Comparison of ENCODE assay signal across 25 cellular contexts in the genomic region with DNA sequence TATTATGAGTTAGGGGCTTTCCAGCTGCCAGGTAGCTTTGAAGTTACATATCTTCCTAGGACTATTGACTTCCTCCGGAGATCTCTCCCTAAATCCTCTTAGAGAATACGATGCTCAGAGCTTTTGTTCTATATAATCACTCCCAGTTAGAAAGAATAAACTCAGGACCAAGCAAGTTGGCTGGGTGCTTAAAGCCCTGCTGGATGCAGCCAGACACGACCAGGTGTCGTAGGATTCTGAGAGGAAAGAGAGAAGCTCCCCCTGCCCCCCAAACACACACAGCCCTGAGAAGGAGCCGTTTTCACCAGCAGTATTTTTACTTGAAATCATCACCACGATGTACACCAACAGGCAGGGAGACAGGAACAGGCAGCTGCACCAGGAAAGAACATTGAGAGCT.
DNase-seq lines count a peak whose midpoint lies in the region; ATAC-seq and TF ChIP-seq lines count a peak whose summit lies in the region.
"Had no signal": no experiment of that assay in that cellular context is flagged by ENCODE, and none has a peak within 500 bp of the region (broad histone marks: within the 10 kb centered on the region; RNA-seq: fewer than 3 reads in every experiment).

No MANE protein-coding gene starts in this region.

- WGBS in gastroesophageal sphincter (ENCODE audit: low coverage in 1 of 2), 2 donors = 13 to 41% methylated on average over 1 to 6 of the region's 6 CpGs

- H3K36me3 ChIP-seq in HUES48 (ENCODE audit: control insufficient read depth, insufficient read depth, low read length) = no peaks in the 10 kb centered on the region
- no peaks in the 10 kb centered on the region for H3K36me3 ChIP-seq in WERI-Rb-1
- no peaks in the 10 kb centered on the region for H3K36me3 ChIP-seq in neural progenitor cell
- no peaks in the 10 kb centered on the region for H3K36me3 ChIP-seq in gastroesophageal sphincter
- H3K36me3 ChIP-seq: BLaER1 treated with 17β-estradiol and CSF1 and Interleukin-3, amounts not matched to agents 10 nM and 100 nM had no signal

- 0 out of 2 replicates have a peak overlapping the region, but pooled peaks have one; percentile 22 for H3K4me3 ChIP-seq in HUES48 (ENCODE audit: low read depth, low read length)
- H3K4me3 ChIP-seq in WERI-Rb-1 (ENCODE audit: low read depth, low read length) = no peak overlapping the region
- H3K4me3 ChIP-seq in neural progenitor cell = peak overlapping the region; percentile 14
- no peak overlapping the region for H3K4me3 ChIP-seq in gastroesophageal sphincter
- H3K4me3 ChIP-seq: BLaER1 treated with 17β-estradiol and CSF1 and Interleukin-3, amounts not matched to agents 10 nM and 100 nM had no signal

- peaks cover 14% of the 10 kb centered on the region for H3F3A ChIP-seq in neural progenitor cell (ENCODE audit: low read depth)

- no peak overlapping the region for H3K27ac Mint-ChIP-seq in neural progenitor cell
- H3K27ac Mint-ChIP-seq: CD8-positive, alpha-beta T cell had no signal

- ATAC-seq in left lobe of liver = no peak
- no peak for ATAC-seq in gastroesophageal sphincter
- ATAC-seq: CD8-positive, alpha-beta T cell had no signal

- H3K4me1 ChIP-seq in HUES48 (ENCODE audit: control insufficient read depth, insufficient read depth, low read length) (peaks cover 19% of the 10 kb centered on the region), neural progenitor cell (peaks cover 33% of the 10 kb centered on the region), gastroesophageal sphincter (no peaks in the 10 kb centered on the region)

- TF ChIP-seq POLR2A in gastroesophageal sphincter (IDR thresholded peaks at IDR 0.05) = no peak

- no peaks in the 10 kb centered on the region for H4K20me1 ChIP-seq in neural progenitor cell (ENCODE audit: low read depth)
- H4K20me1 ChIP-seq: BLaER1 treated with 17β-estradiol and CSF1 and Interleukin-3, amounts not matched to agents 10 nM and 100 nM had no signal

- no peak for TF ChIP-seq EP300 in gastroesophageal sphincter (IDR thresholded peaks at IDR 0.05)

- H3K36me3 Mint-ChIP-seq in neural progenitor cell = no peaks in the 10 kb centered on the region
- H3K36me3 Mint-ChIP-seq: CD8-positive, alpha-beta T cell had no signal

- H3K79me2 ChIP-seq in neural progenitor cell (ENCODE audit: low read depth) = no peaks in the 10 kb centered on the region

- peak overlapping the region; percentile 30 for H3K4me3 Mint-ChIP-seq in neural progenitor cell
- H3K4me3 Mint-ChIP-seq: CD8-positive, alpha-beta T cell had no signal

- H3K27me3 Mint-ChIP-seq in neural progenitor cell (ENCODE audit: insufficient read depth, low read depth) = peaks cover 2% of the 10 kb centered on the region

- peaks cover 13% of the 10 kb centered on the region for H3K9me3 Mint-ChIP-seq in neural progenitor cell
- H3K9me3 Mint-ChIP-seq: CD8-positive, alpha-beta T cell had no signal

- H3K9me3 ChIP-seq in HUES48 (ENCODE audit: control insufficient read depth, insufficient read depth, low read length) (no peaks in the 10 kb centered on the region), WERI-Rb-1 (ENCODE audit: severe bottlenecking) (no peaks in the 10 kb centered on the region), neural progenitor cell (ENCODE audit: low read depth) (no peaks in the 10 kb centered on the region), gastroesophageal sphincter (no peaks in the 10 kb centered on the region)
- H3K9me3 ChIP-seq: SK-N-SH had no signal

- no peak for TF ChIP-seq CTCF in WERI-Rb-1 (IDR thresholded peaks at IDR 0.05; ENCODE audit: low read depth, low read length)
- no peak for TF ChIP-seq CTCF in neural progenitor cell (IDR thresholded peaks at IDR 0.05)
- no peak for TF ChIP-seq CTCF in gastroesophageal sphincter (IDR thresholded peaks at IDR 0.05)

- H3K27me3 ChIP-seq in HUES48 (ENCODE audit: control insufficient read depth, insufficient read depth, low read length) (peaks cover 4% of the 10 kb centered on the region), WERI-Rb-1 (ENCODE audit: insufficient read depth, low read depth, severe bottlenecking) (no peaks in the 10 kb centered on the region), neural progenitor cell (no peaks in the 10 kb centered on the region), gastroesophageal sphincter (no peaks in the 10 kb centered on the region)
- H3K27me3 ChIP-seq: BLaER1 treated with 17β-estradiol and CSF1 and Interleukin-3, amounts not matched to agents 10 nM and 100 nM had no signal

- H3K27ac ChIP-seq in HUES48 (ENCODE audit: low read depth, low read length) (no peak overlapping the region), WERI-Rb-1 (peak overlapping the region; percentile 39; the same call in 1 of the 2 replicates), neural progenitor cell (peak overlapping the region; percentile 51), gastroesophageal sphincter (no peak overlapping the region)
- H3K27ac ChIP-seq: BLaER1 treated with 17β-estradiol and CSF1 and Interleukin-3, amounts not matched to agents 10 nM and 100 nM; KMS-11; RWPE1 had no signal

- DNase-seq in WERI-Rb-1 (peak; percentile 29), iPS DF 4.7 (ENCODE audit: extremely low read depth, low spot score) (peak; percentile 30), neural progenitor cell (ENCODE audit: low spot score) (peak; percentile 79), left lobe of liver (ENCODE audit: low spot score) (no peak), Ammon's horn (ENCODE audit: low spot score) (no peak)
- no peak for DNase-seq in stimulated activated CD4-positive, alpha-beta T cell treated with anti-CD3 and anti-CD28 coated beads, Interleukin-4, amount 100 ng/mL, for 4 hours
- DNase-seq: ACHN; Calu3; CD8-positive, alpha-beta T cell; EL; GF-D8; HCEC 1CT; IMR-90; NCI-H1105; NCI-H1694; NCI-H2081 treated with DMSO at 0.1 percent for 48 hours; NCI-H2171 treated with DMSO at 0.1 percent for 48 hours; NCI-H526 treated with DMSO at 0.1 percent for 48 hours; SHP77 treated with DMSO at 0.1 percent for 48 hours; SK-N-SH had no signal

- H3K4me1 Mint-ChIP-seq in neural progenitor cell = peaks cover 16% of the 10 kb centered on the region

- no peak overlapping the region for H3K9ac ChIP-seq in HUES48 (ENCODE audit: low read depth, low read length)
- no peak overlapping the region for H3K9ac ChIP-seq in neural progenitor cell
- H3K9ac ChIP-seq: BLaER1 treated with 17β-estradiol and CSF1 and Interleukin-3, amounts not matched to agents 10 nM and 100 nM; KMS-11; SK-N-SH had no signal

- H3K4me2 ChIP-seq in neural progenitor cell = peak overlapping the region; percentile 61
- H3K4me2 ChIP-seq: BLaER1 treated with 17β-estradiol and CSF1 and Interleukin-3, amounts not matched to agents 10 nM and 100 nM; KMS-11; SK-N-SH had no signal

- no peak overlapping the region for H2AFZ ChIP-seq in neural progenitor cell (replicated peaks)

Comparison
In these comparisons a context has a peak if more than half of its experiments do, and no peak if none do; other contexts are left out.
1. H3K27ac ChIP-seq: peak in WERI-Rb-1 (single experiment) and neural progenitor cell (single experiment); none in HUES48 (single experiment) and gastroesophageal sphincter (0 of 4).
2. H3K4me3 ChIP-seq: peak in HUES48 (single experiment) and neural progenitor cell (single experiment); none in WERI-Rb-1 (single experiment) and gastroesophageal sphincter (0 of 2).
3. DNase-seq: peak in WERI-Rb-1 (single experiment), iPS DF 4.7 (single experiment) and neural progenitor cell (single experiment); none in left lobe of liver (single experiment), Ammon's horn (single experiment) and stimulated activated CD4-positive, alpha-beta T cell treated with anti-CD3 and anti-CD28 coated beads, Interleukin-4, amount 100 ng/mL, for 4 hours (0 of 2).